Comparison of ENCODE assay signal across 8 cellular contexts in genomic region chr17:57874434-57875108, GRCh38. TPM values are rescaled to one million over a fixed set of nuclear protein-coding genes. Genes with fewer than 3 reads are reported as not detected.
DNase-seq lines count a peak whose midpoint lies in the region; ATAC-seq and TF ChIP-seq lines count a peak whose summit lies in the region.

No MANE protein-coding gene starts in this region.

- no peak for TF ChIP-seq POLR2A in NB4 (IDR thresholded peaks at IDR 0.05; ENCODE audit: extremely low read depth, insufficient read length)

- ATAC-seq in Right ventricle myocardium superior (ENCODE audit: poor library complexity), result peak; percentile 65

- no peaks in the 10 kb centered on the region for H3K27me3 ChIP-seq in BE2C
- no peaks in the 10 kb centered on the region for H3K27me3 ChIP-seq in adipocyte (replicated peaks; ENCODE audit: control insufficient read depth, insufficient read depth, low read length)
- H3K27me3 ChIP-seq in osteoblast (ENCODE audit: insufficient read depth, low read length), result no peaks in the 10 kb centered on the region

- H3K4me1 ChIP-seq in BE2C (peaks cover 18% of the 10 kb centered on the region), adipocyte (ENCODE audit: control insufficient read depth, insufficient read depth, low read length) (peaks cover 55% of the 10 kb centered on the region), osteoblast (ENCODE audit: insufficient read depth, low read length) (peaks cover 55% of the 10 kb centered on the region)

- intact Hi-C loops in Right ventricle myocardium superior (cut with DNase I), result no loop called here

- H3K27ac ChIP-seq in osteoblast (ENCODE audit: low read depth, low read length), result peak overlapping the region; percentile 97

- H3K36me3 ChIP-seq in BE2C (no peaks in the 10 kb centered on the region), adipocyte (ENCODE audit: control insufficient read depth, insufficient read depth, low read length, severe bottlenecking) (peaks cover 59% of the 10 kb centered on the region), osteoblast (ENCODE audit: insufficient read depth, low read length) (peaks cover 36% of the 10 kb centered on the region)

- no peaks in the 10 kb centered on the region for H4K20me1 ChIP-seq in osteoblast (ENCODE audit: insufficient read depth, low read length)

- DNase-seq in BE2C (peak; percentile 76), NB4 (ENCODE audit: low read depth) (peak; percentile 70), adipocyte (ENCODE audit: low read depth) (peak; percentile 97), Right ventricle myocardium superior (peak; percentile 88), osteoblast (ENCODE audit: insufficient read length, low spot score, missing footprints) (peak; percentile 99), SKM-1 treated with dmso at 0.1 percent for 144 hours (lab: John Stamatoyannopoulos, UW; ENCODE audit: unreplicated experiment) (no peak), NOMO-1 treated with DMSO at 0.1 percent for 48 hours (lab: John Stamatoyannopoulos, UW; ENCODE audit: unreplicated experiment) (no peak)
- DNase-seq in activated CD4-positive, CD25-positive, alpha-beta regulatory T cell (lab: John Stamatoyannopoulos, UW), result no peak

- TF ChIP-seq CTCF in BE2C (IDR thresholded peaks at IDR 0.05; ENCODE audit: low read depth, low read length), result no peak
- no peak for TF ChIP-seq CTCF in NB4 (IDR thresholded peaks at IDR 0.05; ENCODE audit: low read depth, low read length)
- no peak for TF ChIP-seq CTCF in osteoblast (IDR thresholded peaks at IDR 0.05; ENCODE audit: extremely low read depth, low read depth, low read length)

- peak overlapping the region; percentile 78 for H3K9ac ChIP-seq in adipocyte (ENCODE audit: low read length)

- H3K4me3 ChIP-seq in BE2C (ENCODE audit: low read depth, low read length) (peak overlapping the region; percentile 6), NB4 (ENCODE audit: low read depth, low read length) (no peak overlapping the region), adipocyte (ENCODE audit: low read length) (peak overlapping the region; percentile 62), osteoblast (ENCODE audit: insufficient read depth, low read length) (peak overlapping the region; percentile 54)

- H3K4me2 ChIP-seq in osteoblast (ENCODE audit: insufficient read depth, low read length), result peak overlapping the region; percentile 57

- H2AFZ ChIP-seq in osteoblast (ENCODE audit: low read length), result peak overlapping the region; percentile 60

- peaks cover 2% of the 10 kb centered on the region for H3K79me2 ChIP-seq in osteoblast (ENCODE audit: insufficient read depth, low read length)

- no peaks in the 10 kb centered on the region for H3K9me3 ChIP-seq in BE2C
- H3K9me3 ChIP-seq in adipocyte (ENCODE audit: control insufficient read depth, low read length), result no peaks in the 10 kb centered on the region
- H3K9me3 ChIP-seq in osteoblast (ENCODE audit: low read depth, low read length), result no peaks in the 10 kb centered on the region

RNA-seq across cellular contexts. Expression of gene MRPS23, which starts 24.7 kb away (rescaled TPM):
- 156 TPM for polyA plus RNA-seq in BE2C (2012; ENCODE audit: insufficient read depth, insufficient read length, low read depth)
- total RNA-seq in Right ventricle myocardium superior, result 89.8 TPM
- total RNA-seq in osteoblast, result 17.1 and 19.9 TPM in 2 replicates

Comparison
In these comparisons a context has a peak if more than half of its experiments do, and no peak if none do; other contexts are left out.
1. DNase-seq: peak in BE2C (single experiment), NB4 (single experiment), adipocyte (single experiment), Right ventricle myocardium superior (single experiment) and osteoblast (single experiment); none in SKM-1 treated with dmso at 0.1 percent for 144 hours (single experiment), NOMO-1 treated with DMSO at 0.1 percent for 48 hours (single experiment) and activated CD4-positive, CD25-positive, alpha-beta regulatory T cell (0 of 4).